ENCODE assay signal across 28 cellular contexts in genomic region chr4:13985824-13986223, GRCh38.
DNase-seq lines count a peak whose midpoint lies in the region; ATAC-seq, FAIRE-seq and TF ChIP-seq lines count a peak whose summit lies in the region.
"Had no signal": no experiment of that assay in that cellular context is flagged by ENCODE, and none has a peak within 500 bp of the region (broad histone marks: within the 10 kb centered on the region; RNA-seq: fewer than 3 reads in every experiment).

No MANE protein-coding gene starts in this region.

- no peak overlapping the region for H3K27ac Mint-ChIP-seq in astrocyte (ENCODE audit: unreplicated experiment)
- no peak overlapping the region for H3K27ac Mint-ChIP-seq in stimulated activated naive CD8-positive, alpha-beta T cell treated with anti-CD3 and anti-CD28 coated beads, Interleukin-15, amount 100 ng/mL, for 72 hours
- H3K27ac Mint-ChIP-seq: activated B cell treated with CpG ODN at 0.5 μM for 24 hours; activated CD8-positive, alpha-beta T cell treated with anti-CD3 and anti-CD28 coated beads for 36 hours; CD8-positive, alpha-beta T cell; nephron progenitor cell; progenitor cell of endocrine pancreas; stimulated activated memory B cell treated with anti-CD40 and anti-IgM and Interleukin-4, amounts not matched to agents 10 μg/mL and 1 μg/mL and 100 μg/mL, for 72 hours had no signal

- H3K27ac ChIP-seq in astrocyte (ENCODE audit: low read depth, low read length), result peak overlapping the region; percentile 51
- H3K27ac ChIP-seq in WERI-Rb-1, result no peak overlapping the region
- H3K27ac ChIP-seq: gastrocnemius medialis, skin epidermis, tibial nerve had no signal

- H3K9me3 Mint-ChIP-seq in astrocyte (ENCODE audit: unreplicated experiment), result peaks cover 4% of the 10 kb centered on the region
- peaks cover 4 to 8% of the 10 kb centered on the region in 2 donors for H3K9me3 Mint-ChIP-seq in stimulated activated naive CD8-positive, alpha-beta T cell treated with anti-CD3 and anti-CD28 coated beads, Interleukin-15, amount 100 ng/mL, for 72 hours
- H3K9me3 Mint-ChIP-seq: activated B cell treated with CpG ODN at 0.5 μM for 24 hours; activated CD8-positive, alpha-beta T cell treated with anti-CD3 and anti-CD28 coated beads for 36 hours; CD8-positive, alpha-beta T cell; nephron progenitor cell had no signal

- TF ChIP-seq CTCF in astrocyte (IDR thresholded peaks at IDR 0.05; ENCODE audit: insufficient read depth, low read depth, low read length), result no peak
- no peak for TF ChIP-seq CTCF in WERI-Rb-1 (IDR thresholded peaks at IDR 0.05; ENCODE audit: low read depth, low read length)

- peaks cover 32% of the 10 kb centered on the region for H3K27me3 Mint-ChIP-seq in astrocyte (ENCODE audit: low read depth, unreplicated experiment)
- H3K27me3 Mint-ChIP-seq in stimulated activated naive CD8-positive, alpha-beta T cell treated with anti-CD3 and anti-CD28 coated beads, Interleukin-15, amount 100 ng/mL, for 72 hours, result peaks cover 16% of the 10 kb centered on the region
- H3K27me3 Mint-ChIP-seq: activated B cell treated with CpG ODN at 0.5 μM for 24 hours; activated CD8-positive, alpha-beta T cell treated with anti-CD3 and anti-CD28 coated beads for 36 hours; stimulated activated memory B cell treated with anti-CD40 and anti-IgM and Interleukin-4, amounts not matched to agents 10 μg/mL and 1 μg/mL and 100 μg/mL, for 72 hours had no signal

- no peak overlapping the region for H3K4me3 Mint-ChIP-seq in astrocyte (ENCODE audit: unreplicated experiment)
- no peak overlapping the region for H3K4me3 Mint-ChIP-seq in stimulated activated naive CD8-positive, alpha-beta T cell treated with anti-CD3 and anti-CD28 coated beads, Interleukin-15, amount 100 ng/mL, for 72 hours
- H3K4me3 Mint-ChIP-seq: activated B cell treated with CpG ODN at 0.5 μM for 24 hours; activated CD8-positive, alpha-beta T cell treated with anti-CD3 and anti-CD28 coated beads for 36 hours; CD8-positive, alpha-beta T cell; nephron progenitor cell; stimulated activated memory B cell treated with anti-CD40 and anti-IgM and Interleukin-4, amounts not matched to agents 10 μg/mL and 1 μg/mL and 100 μg/mL, for 72 hours had no signal

- no peaks in the 10 kb centered on the region for H4K20me1 ChIP-seq in astrocyte (ENCODE audit: insufficient read depth, low read length)

- no peaks in the 10 kb centered on the region for H3K9me3 ChIP-seq in astrocyte (ENCODE audit: insufficient read depth, low read depth, low read length)
- no peaks in the 10 kb centered on the region for H3K9me3 ChIP-seq in WERI-Rb-1 (ENCODE audit: severe bottlenecking)
- H3K9me3 ChIP-seq: gastrocnemius medialis, tibial nerve had no signal

- peaks cover 52% of the 10 kb centered on the region for H3K4me1 ChIP-seq in astrocyte (ENCODE audit: insufficient read depth, low read length)
- H3K4me1 ChIP-seq: gastrocnemius medialis had no signal

- peak overlapping the region; percentile 57 for H3K4me2 ChIP-seq in astrocyte (ENCODE audit: low read length)

- ATAC-seq in stimulated activated naive CD8-positive, alpha-beta T cell treated with anti-CD3 and anti-CD28 coated beads, Interleukin-15, amount 100 ng/mL, for 72 hours, result no peak
- ATAC-seq: activated CD8-positive, alpha-beta T cell treated with anti-CD3 and anti-CD28 coated beads for 36 hours; CD8-positive, alpha-beta T cell; gastrocnemius medialis; K562; SK-N-SH treated with all-trans-retinoic acid at 6 μM for 48 hours; stimulated activated memory B cell treated with anti-CD40 and anti-IgM and Interleukin-4, amounts not matched to agents 10 μg/mL and 1 μg/mL and 100 μg/mL, for 72 hours had no signal

- H3K4me3 ChIP-seq in astrocyte (ENCODE audit: insufficient read depth, low read depth, low read length) (no peak overlapping the region), WERI-Rb-1 (ENCODE audit: low read depth, low read length) (no peak overlapping the region)
- H3K4me3 ChIP-seq: dorsolateral prefrontal cortex, gastrocnemius medialis, K562, skin epidermis, tibial nerve had no signal

- H3K4me1 Mint-ChIP-seq in astrocyte (ENCODE audit: low read depth, unreplicated experiment), result peaks cover 44% of the 10 kb centered on the region
- H3K4me1 Mint-ChIP-seq in stimulated activated naive CD8-positive, alpha-beta T cell treated with anti-CD3 and anti-CD28 coated beads, Interleukin-15, amount 100 ng/mL, for 72 hours, result peaks cover 10% of the 10 kb centered on the region

- no peak overlapping the region for H2AFZ ChIP-seq in astrocyte (ENCODE audit: low read depth, low read length)

- H3K79me2 ChIP-seq in astrocyte (ENCODE audit: insufficient read depth, low read length), result no peaks in the 10 kb centered on the region

- H3K9ac ChIP-seq in astrocyte (ENCODE audit: low read length), result peak overlapping the region; percentile 12

- peak; percentile 20 for DNase-seq in H4 (ENCODE audit: low spot score)
- peak; percentile 37 for DNase-seq in astrocyte (ENCODE audit: low read depth)
- peak; percentile 60 for DNase-seq in pons (ENCODE audit: low spot score)
- no peak for DNase-seq in stimulated activated CD4-positive, alpha-beta T cell treated with anti-CD3 and anti-CD28 coated beads, Interleukin-4, amount 100 ng/mL, for 1 hour
- DNase-seq in stimulated activated CD4-positive, alpha-beta T cell treated with anti-CD3 and anti-CD28 coated beads, Interleukin-1b, Interleukin-23, amount 100 ng/mL, for 48 hours, result no peak
- DNase-seq in stimulated activated naive CD8-positive, alpha-beta T cell treated with anti-CD3 and anti-CD28 coated beads, Interleukin-15, amount 100 ng/mL, for 72 hours, result no peak
- DNase-seq in WERI-Rb-1, result no peak
- DNase-seq: activated B cell treated with CpG ODN at 0.5 μM for 24 hours; activated CD8-positive, alpha-beta T cell treated with anti-CD3 and anti-CD28 coated beads for 36 hours; activated gamma-delta T cell treated with Interleukin-2 at 50 U/mL for 16 hours; CD8-positive, alpha-beta T cell; DMS53; dorsolateral prefrontal cortex; gastrocnemius medialis; NCI-H146; NCI-H2171 treated with DMSO at 0.1 percent for 48 hours; NCI-H526; nephron progenitor cell; RPMI8226; stimulated activated CD4-positive, alpha-beta T cell treated with anti-CD3 and anti-CD28 coated beads, Interleukin-2, amount 100 ng/mL, for 24 hours had no signal

- no peaks in the 10 kb centered on the region for H3K36me3 Mint-ChIP-seq in astrocyte (ENCODE audit: low read depth, unreplicated experiment)
- H3K36me3 Mint-ChIP-seq: CD8-positive, alpha-beta T cell; stimulated activated memory B cell treated with anti-CD40 and anti-IgM and Interleukin-4, amounts not matched to agents 10 μg/mL and 1 μg/mL and 100 μg/mL, for 72 hours had no signal

- FAIRE-seq in astrocyte (lab: Jason Lieb, UNC) (no peak), islet of Langerhans (lab: Jason Lieb, UNC) (peak; percentile 33)
- FAIRE-seq: bronchial epithelial cell, K562 had no signal

- H3K27me3 ChIP-seq in astrocyte (ENCODE audit: insufficient read depth, low read length), result peaks cover 6% of the 10 kb centered on the region
- H3K27me3 ChIP-seq in WERI-Rb-1 (ENCODE audit: insufficient read depth, low read depth, severe bottlenecking), result no peaks in the 10 kb centered on the region
- H3K27me3 ChIP-seq: dorsolateral prefrontal cortex, gastrocnemius medialis, tibial nerve had no signal

- H3K36me3 ChIP-seq in astrocyte (ENCODE audit: insufficient read depth, low read length) (no peaks in the 10 kb centered on the region), WERI-Rb-1 (no peaks in the 10 kb centered on the region)
- H3K36me3 ChIP-seq: gastrocnemius medialis, tibial nerve had no signal

Comparison
In these comparisons a context has a peak if more than half of its experiments do, and no peak if none do; other contexts are left out.
1. DNase-seq: peak in H4 (single experiment), astrocyte (single experiment) and pons (single experiment); none in stimulated activated CD4-positive, alpha-beta T cell treated with anti-CD3 and anti-CD28 coated beads, Interleukin-4, amount 100 ng/mL, for 1 hour (single experiment), stimulated activated CD4-positive, alpha-beta T cell treated with anti-CD3 and anti-CD28 coated beads, Interleukin-1b, Interleukin-23, amount 100 ng/mL, for 48 hours (single experiment), stimulated activated naive CD8-positive, alpha-beta T cell treated with anti-CD3 and anti-CD28 coated beads, Interleukin-15, amount 100 ng/mL, for 72 hours (0 of 2) and WERI-Rb-1 (single experiment).